23 cellular contexts compared by ENCODE assay signal in genomic region chr11:1177020-1177770, GRCh38. TPM values are rescaled to one million over a fixed set of nuclear protein-coding genes. Genes with fewer than 3 reads are reported as not detected.
"Had no signal": no experiment of that assay in that cellular context is flagged by ENCODE, and none has a peak within 500 bp of the region (broad histone marks: within the 10 kb centered on the region; RNA-seq: fewer than 3 reads in every experiment).

No MANE protein-coding gene starts in this region.

- DNase-seq: effector memory CD4-positive, alpha-beta T cell; hippocampal formation; kidney glomerular epithelial cell; mesenchymal stem cell; midbrain; occipital lobe; retina; small intestine; stimulated activated CD4-positive, alpha-beta T cell treated with anti-CD3 and anti-CD28 coated beads, Interleukin-12 subunit alpha, Interleukin-12 subunit beta, amount 100 ng/mL, for 4 hours; stimulated activated naive CD4-positive, alpha-beta T cell; trophoblast cell had no signal

- H3K4me3 ChIP-seq: esophagus muscularis mucosa, gastroesophageal sphincter, lung, neural progenitor cell, psoas muscle had no signal

- H3K27me3 ChIP-seq: neural progenitor cell had no signal

- H3K9ac ChIP-seq: neural progenitor cell, parathyroid adenoma had no signal

- H3K36me3 ChIP-seq: esophagus muscularis mucosa, gastroesophageal sphincter, neural progenitor cell had no signal

- H3K27ac Mint-ChIP-seq: natural killer cell treated with Interleukin-12 subunit alpha and Interleukin-12 subunit beta and Interleukin-15 and Interleukin-18, amount 100 ng/mL, for 72 hours; neural progenitor cell had no signal

- H3K36me3 Mint-ChIP-seq: natural killer cell treated with Interleukin-12 subunit alpha and Interleukin-12 subunit beta and Interleukin-15 and Interleukin-18, amount 100 ng/mL, for 72 hours; neural progenitor cell had no signal

- H3K4me1 Mint-ChIP-seq: neural progenitor cell had no signal

- H3K4me3 Mint-ChIP-seq: central memory CD8-positive, alpha-beta T cell; natural killer cell treated with Interleukin-12 subunit alpha and Interleukin-12 subunit beta and Interleukin-15 and Interleukin-18, amount 100 ng/mL, for 72 hours; neural progenitor cell had no signal

- H2AFZ ChIP-seq: neural progenitor cell, parathyroid adenoma had no signal

- ATAC-seq: gastroesophageal sphincter; left lobe of liver; natural killer cell treated with Interleukin-12 subunit alpha and Interleukin-12 subunit beta and Interleukin-15 and Interleukin-18, amount 100 ng/mL, for 72 hours; psoas muscle had no signal

- H3K27ac ChIP-seq: epithelial cell of prostate, esophagus muscularis mucosa, gastroesophageal sphincter, neural progenitor cell, parathyroid adenoma, psoas muscle had no signal

- H3K27me3 Mint-ChIP-seq: central memory CD8-positive, alpha-beta T cell; natural killer cell treated with Interleukin-12 subunit alpha and Interleukin-12 subunit beta and Interleukin-15 and Interleukin-18, amount 100 ng/mL, for 72 hours had no signal

- H3K9me3 Mint-ChIP-seq: central memory CD8-positive, alpha-beta T cell had no signal

- H3K79me2 ChIP-seq: parathyroid adenoma had no signal

- H3K4me1 ChIP-seq: esophagus muscularis mucosa, gastroesophageal sphincter, neural progenitor cell, parathyroid adenoma, psoas muscle had no signal

- H3K9me3 ChIP-seq: esophagus muscularis mucosa, gastroesophageal sphincter, psoas muscle had no signal

- H3K4me2 ChIP-seq: neural progenitor cell had no signal

RNA-seq across cellular contexts. Expression of gene MUC5AC, which starts 19.4 kb away (rescaled TPM):
- total RNA-seq: fibroblast of villous mesenchyme; natural killer cell treated with Interleukin-12 subunit alpha and Interleukin-12 subunit beta and Interleukin-15 and Interleukin-18, amount 100 ng/mL, for 72 hours; occipital lobe; urinary bladder had no signal
- polyA plus RNA-seq: psoas muscle, urinary bladder had no signal

RNA-seq across cellular contexts. Expression of gene MUC5B, which starts 45.7 kb away (rescaled TPM):
- total RNA-seq: fibroblast of villous mesenchyme; natural killer cell treated with Interleukin-12 subunit alpha and Interleukin-12 subunit beta and Interleukin-15 and Interleukin-18, amount 100 ng/mL, for 72 hours; occipital lobe; urinary bladder had no signal
- polyA plus RNA-seq: urinary bladder had no signal
